In genomic region chr14:31944256-31945073, GRCh38 we compare ENCODE assay signal across 10 cellular contexts.
DNase-seq lines count a peak whose midpoint lies in the region; ATAC-seq and TF ChIP-seq lines count a peak whose summit lies in the region.
"Had no signal": no experiment of that assay in that cellular context is flagged by ENCODE, and none has a peak within 500 bp of the region (broad histone marks: within the 10 kb centered on the region; RNA-seq: fewer than 3 reads in every experiment).

No MANE protein-coding gene starts in this region.

- H3K36me3 ChIP-seq in OCI-LY1 (ENCODE audit: insufficient read depth, low read length): no peaks in the 10 kb centered on the region
- no peaks in the 10 kb centered on the region for H3K36me3 ChIP-seq in esophagus squamous epithelium
- H3K36me3 ChIP-seq in urinary bladder (ENCODE audit: insufficient read depth): no peaks in the 10 kb centered on the region
- no peaks in the 10 kb centered on the region for H3K36me3 ChIP-seq in neuronal stem cell (replicated peaks in 1 of 2; ENCODE audit: control insufficient read depth in 2 of 2, insufficient read depth in 2 of 2, low read length in 2 of 2)
- H3K36me3 ChIP-seq: BLaER1 had no signal

- no peak overlapping the region for H4K91ac ChIP-seq in neuronal stem cell (ENCODE audit: low read depth, low read length, poor library complexity)

- WGBS in esophagus squamous epithelium, 2 donors: 48 to 51% methylated on average over 9 to 13 of the region's 13 CpGs
- 90% methylated on average over 13 of the region's 13 CpGs for WGBS in urinary bladder
- WGBS in neuronal stem cell (ENCODE audit: extremely low coverage in 2 of 2, insufficient read length in 2 of 2, insufficient replicate concordance in 1 of 2), 2 donors: no CpG with 5 or more reads among the region's 13 CpGs

- no peak overlapping the region for H3K14ac ChIP-seq in neuronal stem cell (ENCODE audit: low read length)

- no peak overlapping the region for H2AFZ ChIP-seq in OCI-LY1 (ENCODE audit: low read length)
- H2AFZ ChIP-seq in neuronal stem cell (ENCODE audit: low read length): no peak overlapping the region

- no peaks in the 10 kb centered on the region for H3K27me3 ChIP-seq in OCI-LY1 (ENCODE audit: insufficient read depth, low read length)
- H3K27me3 ChIP-seq in esophagus squamous epithelium: no peaks in the 10 kb centered on the region
- peaks cover 0 to 7% (median 0%) of the 10 kb centered on the region in 3 experiments for H3K27me3 ChIP-seq in neuronal stem cell (ENCODE audit: control insufficient read depth in 3 of 3, insufficient read depth in 3 of 3, low read depth in 1 of 3, low read length in 3 of 3)
- H3K27me3 ChIP-seq: BLaER1 had no signal

- H2BK12ac ChIP-seq in neuronal stem cell (ENCODE audit: low read length): no peak overlapping the region

- no peaks in the 10 kb centered on the region for H3K9me2 ChIP-seq in OCI-LY1 (ENCODE audit: low read depth, low read length)

- TF ChIP-seq CTCF in OCI-LY1 (IDR thresholded peaks at IDR 0.05; ENCODE audit: low read length) (no peak), esophagus squamous epithelium (IDR thresholded peaks at IDR 0.05) (no peak)

- H3K36me3 Mint-ChIP-seq in activated naive CD4-positive, alpha-beta T cell treated with anti-CD3 and anti-CD28 coated beads, Interleukin-2, amount 50 U/mL, for 72 hours: no peaks in the 10 kb centered on the region
- no peaks in the 10 kb centered on the region for H3K36me3 Mint-ChIP-seq in activated naive CD4-positive, alpha-beta T cell treated with anti-CD3 and anti-CD28 coated beads for 36 hours (ENCODE audit: low read depth)

- peaks cover 9% of the 10 kb centered on the region for H3K4me1 ChIP-seq in OCI-LY1 (ENCODE audit: insufficient read depth, low read length, severe bottlenecking)
- peaks cover 6 to 36% (median 12%) of the 10 kb centered on the region in 3 donors for H3K4me1 ChIP-seq in esophagus squamous epithelium
- no peaks in the 10 kb centered on the region for H3K4me1 ChIP-seq in urinary bladder (ENCODE audit: insufficient read depth)
- H3K4me1 ChIP-seq in neuronal stem cell (ENCODE audit: control insufficient read depth in 2 of 2, insufficient read depth in 1 of 2, low read depth in 1 of 2, low read length in 2 of 2): peaks cover 3 to 5% of the 10 kb centered on the region in 2 donors
- H3K4me1 ChIP-seq: BLaER1 had no signal

- H4K20me1 ChIP-seq in OCI-LY1 (ENCODE audit: insufficient read depth, low read length): no peaks in the 10 kb centered on the region
- H4K20me1 ChIP-seq: BLaER1 had no signal

- H3K27ac ChIP-seq in OCI-LY1 (ENCODE audit: low read depth, low read length, poor library complexity, severe bottlenecking): no peak overlapping the region
- peak overlapping the region in 3 of 4 donors; percentile 21 to 75 (median 30) for H3K27ac ChIP-seq in esophagus squamous epithelium
- peak overlapping the region; percentile 46 for H3K27ac ChIP-seq in urinary bladder (ENCODE audit: low read depth)
- no peak overlapping the region for H3K27ac ChIP-seq in neuronal stem cell (replicated peaks; ENCODE audit: low read length)
- H3K27ac ChIP-seq: BLaER1 had no signal

- H3K18ac ChIP-seq in neuronal stem cell (ENCODE audit: low read length): no peak overlapping the region

- no peak overlapping the region for H3K23ac ChIP-seq in neuronal stem cell (ENCODE audit: low read depth, low read length, poor library complexity)

- H3K4ac ChIP-seq in neuronal stem cell (ENCODE audit: low read length): no peak overlapping the region

- no peak overlapping the region for H2BK120ac ChIP-seq in neuronal stem cell (ENCODE audit: low read depth, low read length)

- CTCF ChIA-PET in activated naive CD4-positive, alpha-beta T cell treated with anti-CD3 and anti-CD28 coated beads for 36 hours (lab: Charles Lee): no interaction called here

- H2BK15ac ChIP-seq in neuronal stem cell (ENCODE audit: low read length): no peak overlapping the region

- H3K79me1 ChIP-seq in neuronal stem cell (ENCODE audit: low read depth, low read length): no peaks in the 10 kb centered on the region

- H3K9me3 ChIP-seq in OCI-LY1 (ENCODE audit: low read length) (no peaks in the 10 kb centered on the region), esophagus squamous epithelium (no peaks in the 10 kb centered on the region), neuronal stem cell (replicated peaks in 1 of 2; ENCODE audit: control insufficient read depth in 2 of 2, insufficient read depth in 1 of 2, low read depth in 1 of 2, low read length in 2 of 2) (no peaks in the 10 kb centered on the region)
- H3K9me3 ChIP-seq: BLaER1 had no signal

- H3K9me3 Mint-ChIP-seq in activated naive CD4-positive, alpha-beta T cell treated with anti-CD3 and anti-CD28 coated beads, Interleukin-2, amount 50 U/mL, for 72 hours: peaks cover 0 to 3% of the 10 kb centered on the region in 2 donors
- H3K9me3 Mint-ChIP-seq in activated naive CD4-positive, alpha-beta T cell treated with anti-CD3 and anti-CD28 coated beads for 36 hours: no peaks in the 10 kb centered on the region
- H3K9me3 Mint-ChIP-seq: activated naive CD8-positive, alpha-beta T cell treated with anti-CD3 and anti-CD28 coated beads, Interleukin-2, amount 50 U/mL, for 24 hours had no signal

- no peak overlapping the region for H3K4me3 Mint-ChIP-seq in activated naive CD4-positive, alpha-beta T cell treated with anti-CD3 and anti-CD28 coated beads for 36 hours
- H3K4me3 Mint-ChIP-seq: activated naive CD8-positive, alpha-beta T cell treated with anti-CD3 and anti-CD28 coated beads, Interleukin-2, amount 50 U/mL, for 24 hours had no signal

- no peaks in the 10 kb centered on the region for H3K79me2 ChIP-seq in OCI-LY1 (ENCODE audit: insufficient read depth, low read length)

- no peak overlapping the region for H2BK5ac ChIP-seq in neuronal stem cell (ENCODE audit: low read length)

- H3F3A ChIP-seq in OCI-LY1 (ENCODE audit: insufficient read depth, low read length): no peaks in the 10 kb centered on the region

- no peak overlapping the region for H3K4me3 ChIP-seq in OCI-LY1 (ENCODE audit: low read depth, low read length, poor library complexity, severe bottlenecking)
- no peak overlapping the region for H3K4me3 ChIP-seq in esophagus squamous epithelium
- no peak overlapping the region for H3K4me3 ChIP-seq in urinary bladder (ENCODE audit: low read depth, low read length)
- no peak overlapping the region for H3K4me3 ChIP-seq in neuronal stem cell (ENCODE audit: low read length in 2 of 2)
- H3K4me3 ChIP-seq: BLaER1 had no signal

- H3K27me3 Mint-ChIP-seq in activated naive CD4-positive, alpha-beta T cell treated with anti-CD3 and anti-CD28 coated beads for 36 hours (ENCODE audit: low read depth): no peaks in the 10 kb centered on the region
- H3K27me3 Mint-ChIP-seq: activated naive CD8-positive, alpha-beta T cell treated with anti-CD3 and anti-CD28 coated beads, Interleukin-2, amount 50 U/mL, for 24 hours had no signal

- H4K8ac ChIP-seq in neuronal stem cell (ENCODE audit: low read depth, low read length): no peak overlapping the region

- peaks cover 43% of the 10 kb centered on the region for H3K4me1 Mint-ChIP-seq in activated naive CD4-positive, alpha-beta T cell treated with anti-CD3 and anti-CD28 coated beads for 36 hours (ENCODE audit: low read depth)

- H2AK5ac ChIP-seq in neuronal stem cell (ENCODE audit: low read depth, low read length): no peak overlapping the region

- peak; percentile 13 to 47 for ATAC-seq in activated naive CD4-positive, alpha-beta T cell treated with anti-CD3 and anti-CD28 coated beads, Interleukin-2, amount 50 U/mL, for 72 hours
- ATAC-seq: activated naive CD8-positive, alpha-beta T cell treated with anti-CD3 and anti-CD28 coated beads, Interleukin-2, amount 50 U/mL, for 24 hours had no signal

- no peak for DNase-seq in activated naive CD4-positive, alpha-beta T cell treated with anti-CD3 and anti-CD28 coated beads, Interleukin-2, amount 50 U/mL, for 72 hours (ENCODE audit: low spot score in 2 of 2)
- no peak for DNase-seq in activated naive CD4-positive, alpha-beta T cell treated with anti-CD3 and anti-CD28 coated beads for 36 hours
- DNase-seq in esophagus squamous epithelium (lab: John Stamatoyannopoulos, UW) (no peak), posterior vena cava (ENCODE audit: low spot score) (no peak), NCI-H1417 (lab: John Stamatoyannopoulos, UW) (no peak), neuronal stem cell (ENCODE audit: low spot score) (no peak)
- DNase-seq: activated naive CD8-positive, alpha-beta T cell treated with anti-CD3 and anti-CD28 coated beads, Interleukin-2, amount 50 U/mL, for 24 hours had no signal

- intact Hi-C loops in activated naive CD4-positive, alpha-beta T cell treated with anti-CD3 and anti-CD28 coated beads for 36 hours (cut with micrococcal nuclease): loop anchor here (1.0 kb wide), 1 partner anchor 7 kb away; no protein-coding TSS in a partner anchor
- intact Hi-C loops in esophagus squamous epithelium (cut with DNase I) (no loop called here), posterior vena cava (cut with DNase I) (loop anchor here in 1 of 2 donors (10.0 kb wide), 1 partner anchor 300 kb away; no protein-coding TSS in a partner anchor)

- H3K9ac ChIP-seq in OCI-LY1 (ENCODE audit: low read length): no peak overlapping the region
- no peak overlapping the region for H3K9ac ChIP-seq in neuronal stem cell (ENCODE audit: low read depth, low read length, poor library complexity)
- H3K9ac ChIP-seq: BLaER1 had no signal

- H3K27ac Mint-ChIP-seq in activated naive CD4-positive, alpha-beta T cell treated with anti-CD3 and anti-CD28 coated beads, Interleukin-2, amount 50 U/mL, for 72 hours: peak overlapping the region in 1 of 2 donors; percentile 6
- H3K27ac Mint-ChIP-seq in activated naive CD4-positive, alpha-beta T cell treated with anti-CD3 and anti-CD28 coated beads for 36 hours: no peak overlapping the region
- H3K27ac Mint-ChIP-seq: activated naive CD8-positive, alpha-beta T cell treated with anti-CD3 and anti-CD28 coated beads, Interleukin-2, amount 50 U/mL, for 24 hours had no signal

- H3K4me2 ChIP-seq in OCI-LY1 (ENCODE audit: low read length) (peak overlapping the region; percentile 18; the same call in 1 of the 2 replicates), neuronal stem cell (ENCODE audit: insufficient read depth, low read length, poor library complexity, severe bottlenecking) (no peak overlapping the region)
- H3K4me2 ChIP-seq: BLaER1 had no signal

- no peak for TF ChIP-seq POLR2A in esophagus squamous epithelium (IDR thresholded peaks at IDR 0.05)

Comparison
In these comparisons a context has a peak if more than half of its experiments do, and no peak if none do; other contexts are left out.
1. H3K27ac ChIP-seq: peak in esophagus squamous epithelium (3 of 4) and urinary bladder (single experiment); none in OCI-LY1 (single experiment) and neuronal stem cell (single experiment).